25 cellular contexts compared by ENCODE assay signal in the genomic region with DNA sequence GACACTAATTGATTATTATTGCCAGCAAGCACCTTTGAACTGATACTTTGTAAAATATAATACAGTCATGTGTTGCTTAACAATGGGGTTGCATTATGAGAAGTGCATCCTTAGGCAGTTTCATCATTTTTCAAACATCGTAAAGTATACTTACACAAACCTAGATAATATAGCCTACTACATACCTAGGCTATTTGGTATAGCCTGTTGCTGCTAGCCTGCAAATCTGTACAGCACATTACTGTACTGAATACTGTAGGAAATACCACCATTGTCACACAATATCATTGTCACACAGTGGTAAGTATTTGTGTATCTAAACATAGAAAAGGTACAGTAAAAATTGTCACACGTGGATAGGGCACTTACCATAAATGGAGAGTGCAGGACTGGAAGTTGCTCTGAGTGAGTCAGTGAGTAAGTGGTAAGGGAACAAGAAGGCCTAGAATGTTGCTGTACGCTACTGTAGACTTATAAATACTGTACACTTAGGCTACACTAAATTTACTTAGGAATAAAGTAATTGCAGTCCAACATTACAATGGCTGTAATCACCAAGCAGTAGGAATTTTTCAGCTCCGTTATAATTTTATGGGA.
DNase-seq lines count a peak whose midpoint lies in the region; ATAC-seq, FAIRE-seq and TF ChIP-seq lines count a peak whose summit lies in the region.
"Had no signal": no experiment of that assay in that cellular context is flagged by ENCODE, and none has a peak within 500 bp of the region (broad histone marks: within the 10 kb centered on the region; RNA-seq: fewer than 3 reads in every experiment).

No MANE protein-coding gene starts in this region.

- intact Hi-C loops in activated CD4-positive, alpha-beta T cell treated with anti-CD3 and anti-CD28 coated beads for 36 hours (cut with DNase I, micrococcal nuclease) = no loop called here
- intact Hi-C loops in K562 (cut with micrococcal nuclease) (loop anchor here (10.0 kb wide), 1 partner anchor 138 kb away; no protein-coding TSS in a partner anchor), gastrocnemius medialis (cut with DNase I; ENCODE audit: low total_unique reads) (no loop called here), Caco-2 (cut with micrococcal nuclease; ENCODE audit: unreplicated experiment) (loop anchor here (5.0 kb wide), 1 partner anchor 61 kb away; no protein-coding TSS in a partner anchor)

- FAIRE-seq in GM12892 (lab: Jason Lieb, UNC) (peak; percentile 63), K562 (lab: Jason Lieb, UNC) (no peak)
- FAIRE-seq: D721Med, kidney had no signal

- H3K36me3 ChIP-seq in K562 (ENCODE audit: control insufficient read depth, insufficient read depth, low read length) (no peaks in the 10 kb centered on the region), gastrocnemius medialis (no peaks in the 10 kb centered on the region), Caco-2 (ENCODE audit: control insufficient read depth, insufficient read depth, low read length) (no peaks in the 10 kb centered on the region), tibial nerve (peaks cover 0 to 5% (median 0%) of the 10 kb centered on the region in 3 donors)
- H3K36me3 ChIP-seq: colonic mucosa, MG63 had no signal

- ATAC-seq in activated CD4-positive, alpha-beta T cell treated with anti-CD3 and anti-CD28 coated beads for 36 hours = peak; percentile 78
- ATAC-seq in K562 (peak; percentile 49; the same call in 2 of the 3 replicates), gastrocnemius medialis (peak; percentile 36 to 50), GM21723 (IDR thresholded peaks at IDR 0.05; ENCODE audit: unreplicated experiment) (no peak)
- ATAC-seq: activated CD4-positive, CD25-positive, alpha-beta regulatory T cell treated with anti-CD3 and anti-CD28 coated beads, Interleukin-2, amount 50 U/mL, for 24 hours; body of pancreas had no signal

- no peaks in the 10 kb centered on the region for H3K4me1 ChIP-seq in K562 (replicated peaks in 1 of 2; ENCODE audit: control insufficient read depth in 2 of 2, insufficient read depth in 2 of 2, low read length in 2 of 2)
- peaks cover 47 to 67% of the 10 kb centered on the region in 2 donors for H3K4me1 ChIP-seq in gastrocnemius medialis
- H3K4me1 ChIP-seq in Caco-2 = peaks cover 29% of the 10 kb centered on the region
- peaks cover 0 to 34% (median 6%) of the 10 kb centered on the region in 4 donors for H3K4me1 ChIP-seq in tibial nerve
- H3K4me1 ChIP-seq: colonic mucosa had no signal

- 79% methylated on average over 4 of the region's 4 CpGs for WGBS in K562 (ENCODE audit: insufficient coverage, low coverage, missing lambda C conversion rate)
- 86 to 88% methylated on average over 4 of the region's 4 CpGs for WGBS in tibial nerve, 2 donors

- DNase-seq in activated CD4-positive, alpha-beta T cell treated with anti-CD3 and anti-CD28 coated beads for 36 hours = no peak
- DNase-seq in activated CD4-positive, alpha-beta T cell treated with anti-CD3 and anti-CD28 coated beads for 4 hours = no peak
- DNase-seq in GM12892 (ENCODE audit: insufficient read length) = no peak
- DNase-seq in K562 (ENCODE audit: extremely low read depth in 1 of 4, low spot score in 3 of 4) = no peak
- no peak for DNase-seq in gastrocnemius medialis
- no peak for DNase-seq in Caco-2
- DNase-seq in tibial nerve (ENCODE audit: low spot score in 2 of 2) = no peak
- DNase-seq: activated CD8-positive, alpha-beta memory T cell treated with anti-CD3 and anti-CD28 coated beads for 24 hours; body of pancreas; colonic mucosa; kidney; MG63; NCI-H146; NCI-H2171 treated with DMSO at 0.1 percent for 48 hours; NCI-H69; occipital lobe; retina; spleen; stimulated activated CD4-positive, alpha-beta T cell treated with anti-CD3 and anti-CD28 coated beads, Interleukin-4, amount 100 ng/mL, for 24 hours; trophoblast cell had no signal

- H3K27me3 Mint-ChIP-seq in activated CD4-positive, alpha-beta T cell treated with anti-CD3 and anti-CD28 coated beads for 36 hours = no peaks in the 10 kb centered on the region
- H3K27me3 Mint-ChIP-seq in Caco-2 (ENCODE audit: insufficient read depth, unreplicated experiment) = no peaks in the 10 kb centered on the region

- H3K27ac ChIP-seq in K562 (ENCODE audit: extremely low read depth, low read depth, low read length) = no peak overlapping the region
- H3K27ac ChIP-seq in gastrocnemius medialis = peak overlapping the region in 1 of 4 donors; percentile 38
- H3K27ac ChIP-seq in tibial nerve = no peak overlapping the region
- H3K27ac ChIP-seq: BLaER1 treated with 17β-estradiol and CSF1 and Interleukin-3, amounts not matched to agents 10 nM and 100 nM; colonic mucosa had no signal

- no peak for TF ChIP-seq RAD21 in K562 (CRISPR knock-in tag; conservative IDR thresholded peaks at IDR 0.05 in 1 of 2, IDR thresholded peaks at IDR 0.05 in 1 of 2)

- peaks cover 56% of the 10 kb centered on the region for H3K4me1 Mint-ChIP-seq in activated CD4-positive, alpha-beta T cell treated with anti-CD3 and anti-CD28 coated beads for 36 hours
- peaks cover 41% of the 10 kb centered on the region for H3K4me1 Mint-ChIP-seq in Caco-2 (ENCODE audit: low read depth, unreplicated experiment)

- BruUV-seq in K562 (replicated peaks; lab: Mats Ljungman, UMichigan) = no TSS peak
- no TSS peak for BruUV-seq in Caco-2 (replicated peaks; lab: Mats Ljungman, UMichigan)

- no peak overlapping the region for H3K27ac Mint-ChIP-seq in activated CD4-positive, alpha-beta T cell treated with anti-CD3 and anti-CD28 coated beads for 36 hours
- H3K27ac Mint-ChIP-seq in Caco-2 (ENCODE audit: unreplicated experiment) = no peak overlapping the region
- H3K27ac Mint-ChIP-seq: activated T-helper 1 cell treated with anti-CD3 and anti-CD28 coated beads, Interleukin-12 subunit alpha, Interleukin-12 subunit beta, Interleukin-2, Interleukin-4 antibody, amounts not matched to agents 30 ng/mL and 10 ng/mL and 1 ng/mL, durations not matched to agents 14 hours and 24 hours and 36 hours had no signal

- no peak overlapping the region for H3K9ac ChIP-seq in K562 (ENCODE audit: insufficient read depth in 1 of 2, low read depth in 2 of 2, low read length in 2 of 2)
- H3K9ac ChIP-seq: BLaER1 treated with 17β-estradiol and CSF1 and Interleukin-3, amounts not matched to agents 10 nM and 100 nM had no signal

- no peaks in the 10 kb centered on the region for H3K9me3 Mint-ChIP-seq in activated CD4-positive, alpha-beta T cell treated with anti-CD3 and anti-CD28 coated beads for 36 hours (ENCODE audit: low read depth)
- H3K9me3 Mint-ChIP-seq in Caco-2 (ENCODE audit: unreplicated experiment) = no peaks in the 10 kb centered on the region
- H3K9me3 Mint-ChIP-seq: activated T-helper 1 cell treated with anti-CD3 and anti-CD28 coated beads, Interleukin-12 subunit alpha, Interleukin-12 subunit beta, Interleukin-2, Interleukin-4 antibody, amounts not matched to agents 30 ng/mL and 10 ng/mL and 1 ng/mL, durations not matched to agents 14 hours and 24 hours and 36 hours had no signal

- H3K4me2 ChIP-seq in K562 (ENCODE audit: insufficient read depth, low read length) = no peak overlapping the region
- H3K4me2 ChIP-seq: BLaER1 treated with 17β-estradiol and CSF1 and Interleukin-3, amounts not matched to agents 10 nM and 100 nM had no signal

- TF ChIP-seq POLR2A in GM12892 (IDR thresholded peaks at IDR 0.05; ENCODE audit: low read depth, low read length) (no peak), K562 (conservative IDR thresholded peaks at IDR 0.05) (no peak), gastrocnemius medialis (IDR thresholded peaks at IDR 0.05) (no peak), tibial nerve (IDR thresholded peaks at IDR 0.05) (no peak)

- H2AFZ ChIP-seq in K562 (ENCODE audit: low read depth, low read length) = no peak overlapping the region

- H3K4me3 ChIP-seq in K562 (no peak overlapping the region), gastrocnemius medialis (no peak overlapping the region), Caco-2 (ENCODE audit: low read depth, low read length) (no peak overlapping the region), tibial nerve (no peak overlapping the region)
- H3K4me3 ChIP-seq: BLaER1 treated with 17β-estradiol and CSF1 and Interleukin-3, amounts not matched to agents 10 nM and 100 nM; body of pancreas; colonic mucosa; MG63; spleen had no signal

- TF ChIP-seq CTCF in K562 (IDR thresholded peaks at IDR 0.05 in 2 of 3, conservative IDR thresholded peaks at IDR 0.05 in 1 of 3; ENCODE audit: insufficient read depth in 2 of 3, low read depth in 1 of 3, low read length in 3 of 3) (no peak), gastrocnemius medialis (IDR thresholded peaks at IDR 0.05 in 4 of 5, conservative IDR thresholded peaks at IDR 0.05 in 1 of 5) (no peak), Caco-2 (IDR thresholded peaks at IDR 0.05; ENCODE audit: insufficient read depth in 1 of 2, low read depth in 1 of 2, low read length in 1 of 2, severe bottlenecking in 1 of 2, unreplicated experiment in 1 of 2) (no peak), tibial nerve (IDR thresholded peaks at IDR 0.05) (no peak)

- no peak overlapping the region for H3K4me3 Mint-ChIP-seq in activated CD4-positive, alpha-beta T cell treated with anti-CD3 and anti-CD28 coated beads for 36 hours
- H3K4me3 Mint-ChIP-seq in Caco-2 (ENCODE audit: unreplicated experiment) = no peak overlapping the region
- H3K4me3 Mint-ChIP-seq: activated T-helper 1 cell treated with anti-CD3 and anti-CD28 coated beads, Interleukin-12 subunit alpha, Interleukin-12 subunit beta, Interleukin-2, Interleukin-4 antibody, amounts not matched to agents 30 ng/mL and 10 ng/mL and 1 ng/mL, durations not matched to agents 14 hours and 24 hours and 36 hours had no signal

- H3K27me3 ChIP-seq in K562 (ENCODE audit: control insufficient read depth in 2 of 2, insufficient read depth in 2 of 2, low read length in 2 of 2) (no peaks in the 10 kb centered on the region), gastrocnemius medialis (no peaks in the 10 kb centered on the region), Caco-2 (replicated peaks; ENCODE audit: control insufficient read depth, insufficient read depth, low read length) (no peaks in the 10 kb centered on the region), tibial nerve (no peaks in the 10 kb centered on the region)
- H3K27me3 ChIP-seq: BLaER1 treated with 17β-estradiol and CSF1 and Interleukin-3, amounts not matched to agents 10 nM and 100 nM; body of pancreas; colonic mucosa; MG63; spleen had no signal

- in situ Hi-C loops in K562 (cut with MboI) = no loop called here
- in situ Hi-C loops in gastrocnemius medialis (cut with MboI; ENCODE audit: low sequenced_read_pairs in 4 of 4) = no loop called here

- H4K20me1 ChIP-seq in K562 (replicated peaks; ENCODE audit: control insufficient read depth, insufficient read depth, low read length) = peaks cover 6% of the 10 kb centered on the region; the same call in 1 of the 2 replicates

- peaks cover 92% of the 10 kb centered on the region for H3K79me2 ChIP-seq in K562 (ENCODE audit: control insufficient read depth, insufficient read depth, low read length)

- no peak for TF ChIP-seq EP300 in K562 (IDR thresholded peaks at IDR 0.05; ENCODE audit: low read length)
- TF ChIP-seq EP300 in tibial nerve (IDR thresholded peaks at IDR 0.05) = no peak

- CTCF ChIA-PET in activated CD4-positive, alpha-beta T cell treated with anti-CD3 and anti-CD28 coated beads for 36 hours (lab: Charles Lee) = interaction anchor here (0.6 to 1.1 kb wide), 2 partner anchors 9 to 170 kb away, joined by 3 read pairs; no protein-coding TSS in a partner anchor
- CTCF ChIA-PET in K562 (lab: Yijun Ruan, JAX; ENCODE audit: low intra/inter-chr PET ratio) = no interaction called here
- CTCF ChIA-PET in Caco-2 (lab: Charles Lee) = no interaction called here

- H3K9me3 ChIP-seq in K562 (replicated peaks; ENCODE audit: control insufficient read depth, insufficient read depth, low read depth, low read length) = no peaks in the 10 kb centered on the region
- H3K9me3 ChIP-seq in gastrocnemius medialis = no peaks in the 10 kb centered on the region
- H3K9me3 ChIP-seq in Caco-2 = no peaks in the 10 kb centered on the region
- H3K9me3 ChIP-seq in tibial nerve = no peaks in the 10 kb centered on the region
- H3K9me3 ChIP-seq: body of pancreas, colonic mucosa, MG63, spleen had no signal

- POLR2A ChIA-PET in activated CD4-positive, alpha-beta T cell treated with anti-CD3 and anti-CD28 coated beads for 36 hours (lab: Charles Lee) = no interaction called here
- POLR2A ChIA-PET in K562 (lab: Yijun Ruan, JAX) = no interaction called here
- POLR2A ChIA-PET in Caco-2 (lab: Charles Lee) = no interaction called here

- H3K36me3 Mint-ChIP-seq in activated CD4-positive, alpha-beta T cell treated with anti-CD3 and anti-CD28 coated beads for 36 hours (ENCODE audit: low read depth) = peaks cover 6% of the 10 kb centered on the region
- H3K36me3 Mint-ChIP-seq in Caco-2 (ENCODE audit: insufficient read depth, unreplicated experiment) = peaks cover 11% of the 10 kb centered on the region

- H3K9me1 ChIP-seq in K562 (ENCODE audit: control insufficient read depth, insufficient read depth, low read length) = no peaks in the 10 kb centered on the region

Comparison
In these comparisons a context has a peak if more than half of its experiments do, and no peak if none do; other contexts are left out.
1. intact Hi-C loops: an anchor here in K562 (10.0 kb wide) and Caco-2 (5.0 kb wide); none called in activated CD4-positive, alpha-beta T cell treated with anti-CD3 and anti-CD28 coated beads for 36 hours and gastrocnemius medialis.